Comparison of ENCODE assay signal across 10 cellular contexts in genomic region chr1:174967845-174968705, GRCh38. TPM values are rescaled to one million over a fixed set of nuclear protein-coding genes. Genes with fewer than 3 reads are reported as not detected.
DNase-seq lines count a peak whose midpoint lies in the region; ATAC-seq, FAIRE-seq and TF ChIP-seq lines count a peak whose summit lies in the region.
"Had no signal": no experiment of that assay in that cellular context is flagged by ENCODE, and none has a peak within 500 bp of the region (broad histone marks: within the 10 kb centered on the region; RNA-seq: fewer than 3 reads in every experiment).

No MANE protein-coding gene starts in this region.

- H2AFZ ChIP-seq in KMS-11 (ENCODE audit: low read depth) (peak overlapping the region; percentile 1; the same call in 1 of the 2 replicates), hepatocyte (no peak overlapping the region)

- H3K9me3 Mint-ChIP-seq in stimulated activated effector memory CD8-positive, alpha-beta T cell treated with anti-CD3 and anti-CD28 coated beads, Interleukin-12 subunit alpha, Interleukin-12 subunit beta, amount 100 ng/mL, for 72 hours: no peaks in the 10 kb centered on the region

- H3K27me3 ChIP-seq in KMS-11 (ENCODE audit: insufficient read depth, low read depth) (no peaks in the 10 kb centered on the region), hepatocyte (no peaks in the 10 kb centered on the region), sigmoid colon (no peaks in the 10 kb centered on the region)

- TF ChIP-seq CTCF in KMS-11 (conservative IDR thresholded peaks at IDR 0.05; ENCODE audit: low read depth, low read length): no peak
- TF ChIP-seq CTCF in hepatocyte (IDR thresholded peaks at IDR 0.05; ENCODE audit: poor library complexity): no peak
- no peak for TF ChIP-seq CTCF in sigmoid colon (IDR thresholded peaks at IDR 0.05)

- peak overlapping the region; percentile 32 for H3K9ac ChIP-seq in KMS-11

- peak; percentile 17 for FAIRE-seq in TTC549 (lab: Jason Lieb, UNC)

- DNase-seq in hepatocyte (ENCODE audit: low spot score): peak; percentile 16
- no peak for DNase-seq in stimulated activated effector memory CD8-positive, alpha-beta T cell treated with anti-CD3 and anti-CD28 coated beads, Interleukin-12 subunit alpha, Interleukin-12 subunit beta, amount 100 ng/mL, for 72 hours (ENCODE audit: low spot score in 2 of 2)
- no peak for DNase-seq in activated gamma-delta T cell (lab: John Stamatoyannopoulos, UW)
- DNase-seq in sigmoid colon: no peak
- DNase-seq: aorta, NCI-H1930, nucleus accumbens had no signal

- H3K27ac Mint-ChIP-seq in stimulated activated effector memory CD8-positive, alpha-beta T cell treated with anti-CD3 and anti-CD28 coated beads, Interleukin-12 subunit alpha, Interleukin-12 subunit beta, amount 100 ng/mL, for 72 hours: peak overlapping the region; percentile 94

- TF ChIP-seq POLR2A in sigmoid colon (IDR thresholded peaks at IDR 0.05): no peak

- no peak for ATAC-seq in stimulated activated effector memory CD8-positive, alpha-beta T cell treated with anti-CD3 and anti-CD28 coated beads, Interleukin-12 subunit alpha, Interleukin-12 subunit beta, amount 100 ng/mL, for 72 hours
- ATAC-seq in GM19463 (IDR thresholded peaks at IDR 0.05; ENCODE audit: unreplicated experiment): no peak

- H3K36me3 Mint-ChIP-seq in stimulated activated effector memory CD8-positive, alpha-beta T cell treated with anti-CD3 and anti-CD28 coated beads, Interleukin-12 subunit alpha, Interleukin-12 subunit beta, amount 100 ng/mL, for 72 hours: peaks cover 28% of the 10 kb centered on the region

- TF ChIP-seq EP300 in sigmoid colon (IDR thresholded peaks at IDR 0.05): no peak

- H4K20me1 ChIP-seq in KMS-11 (ENCODE audit: insufficient read depth) (no peaks in the 10 kb centered on the region), hepatocyte (ENCODE audit: insufficient read depth, poor library complexity, severe bottlenecking) (no peaks in the 10 kb centered on the region)

- H3K4me2 ChIP-seq in KMS-11 (peak overlapping the region; percentile 67), hepatocyte (no peak overlapping the region)

- intact Hi-C loops in sigmoid colon (cut with DNase I): no loop called here

- peaks cover 68% of the 10 kb centered on the region for H3K4me1 Mint-ChIP-seq in stimulated activated effector memory CD8-positive, alpha-beta T cell treated with anti-CD3 and anti-CD28 coated beads, Interleukin-12 subunit alpha, Interleukin-12 subunit beta, amount 100 ng/mL, for 72 hours

- H3K4me3 ChIP-seq in KMS-11 (IDR thresholded peaks at IDR 0.05; ENCODE audit: insufficient read depth, low read depth, low read length): no peak overlapping the region
- H3K4me3 ChIP-seq in hepatocyte: no peak overlapping the region
- H3K4me3 ChIP-seq in sigmoid colon: no peak overlapping the region

- peaks cover 100% of the 10 kb centered on the region for H3K4me1 ChIP-seq in KMS-11 (ENCODE audit: low read depth, poor library complexity, severe bottlenecking)
- peaks cover 50% of the 10 kb centered on the region for H3K4me1 ChIP-seq in hepatocyte (ENCODE audit: insufficient read depth)
- H3K4me1 ChIP-seq in sigmoid colon: peaks cover 0 to 37% (median 35%) of the 10 kb centered on the region in 4 donors

- 71% methylated on average over 4 of the region's 4 CpGs for WGBS in hepatocyte (ENCODE audit: low lambda C conversion rate, missing lambda C conversion rate)
- 12 to 52% methylated on average over 4 of the region's 4 CpGs for WGBS in sigmoid colon, 2 donors

- H3K4me3 Mint-ChIP-seq in stimulated activated effector memory CD8-positive, alpha-beta T cell treated with anti-CD3 and anti-CD28 coated beads, Interleukin-12 subunit alpha, Interleukin-12 subunit beta, amount 100 ng/mL, for 72 hours: peak overlapping the region; percentile 72

- no peaks in the 10 kb centered on the region for H3K36me3 ChIP-seq in KMS-11 (ENCODE audit: insufficient read depth)
- no peaks in the 10 kb centered on the region for H3K36me3 ChIP-seq in hepatocyte (replicated peaks; ENCODE audit: insufficient read depth, low read depth)
- H3K36me3 ChIP-seq in sigmoid colon: no peaks in the 10 kb centered on the region

- H3K9me3 ChIP-seq in hepatocyte (ENCODE audit: low read depth) (no peaks in the 10 kb centered on the region), sigmoid colon (no peaks in the 10 kb centered on the region)

- H3K27ac ChIP-seq in KMS-11: peak overlapping the region; percentile 81
- H3K27ac ChIP-seq in hepatocyte: peak overlapping the region; percentile 64
- H3K27ac ChIP-seq in sigmoid colon: peak overlapping the region in 2 of 4 donors; percentile 73 to 81

- no peaks in the 10 kb centered on the region for H3K9me2 ChIP-seq in hepatocyte (replicated peaks; ENCODE audit: insufficient read depth)

- H3K79me2 ChIP-seq in KMS-11 (ENCODE audit: insufficient read depth, low read depth): no peaks in the 10 kb centered on the region
- no peaks in the 10 kb centered on the region for H3K79me2 ChIP-seq in hepatocyte

RNA-seq across cellular contexts. Expression of gene CACYBP, which starts 31.7 kb away (rescaled TPM):
- 81.7 and 100 TPM in 2 replicates for total RNA-seq in hepatocyte
- 79.6 and 100.0 TPM in 2 replicates for polyA plus RNA-seq in hepatocyte
- 100 to 1,000 TPM in 1 of 4 donors, 10 to 100 TPM in 3; 41.3 to 107 (median 85.7) TPM for total RNA-seq in sigmoid colon
- polyA plus RNA-seq in sigmoid colon: 10 to 100 TPM; 75.7 to 87.1 (median 77.2) TPM

RNA-seq across cellular contexts. Expression of gene MRPS14, which starts 55.1 kb away (rescaled TPM):
- total RNA-seq in hepatocyte (26.5 and 31.6 TPM in 2 replicates), sigmoid colon (10 to 100 TPM; 17.5 to 36.0 (median 24.3) TPM)
- polyA plus RNA-seq in hepatocyte (60.1 and 65.8 TPM in 2 replicates), sigmoid colon (10 to 100 TPM; 25.2 to 28.9 (median 28.7) TPM)
